In genomic region chr17:43601280-43602050, GRCh38 we compare ENCODE assay signal across 15 cellular contexts. TPM values are rescaled to one million over a fixed set of nuclear protein-coding genes. Genes with fewer than 3 reads are reported as not detected.
DNase-seq lines count a peak whose midpoint lies in the region; ATAC-seq and TF ChIP-seq lines count a peak whose summit lies in the region.
"Had no signal": no experiment of that assay in that cellular context is flagged by ENCODE, and none has a peak within 500 bp of the region (broad histone marks: within the 10 kb centered on the region; RNA-seq: fewer than 3 reads in every experiment).

No MANE protein-coding gene starts in this region.

- TF ChIP-seq EP300 in gastroesophageal sphincter (IDR thresholded peaks at IDR 0.05): no peak

- no peak for DNase-seq in Caco-2
- peak; percentile 80 to 81 for DNase-seq in SJCRH30
- DNase-seq in prostate gland (ENCODE audit: low spot score): peak; percentile 25
- DNase-seq in activated T-helper 1 cell treated with anti-CD3 and anti-CD28 coated beads, Interleukin-12 subunit alpha, Interleukin-12 subunit beta, Interleukin-2, Interleukin-4 antibody, amounts not matched to agents 30 ng/mL and 10 ng/mL and 1 ng/mL, durations not matched to agents 14 hours and 24 hours and 36 hours (ENCODE audit: low spot score): no peak
- no peak for DNase-seq in CD4-positive, alpha-beta memory T cell
- no peak for DNase-seq in stimulated activated CD4-positive, alpha-beta T cell treated with anti-CD3 and anti-CD28 coated beads, Interleukin-2, amount 100 ng/mL, for 24 hours
- DNase-seq: NCI-H1436 treated with DMSO at 0.1 percent for 48 hours; NCI-H748 treated with DMSO at 0.1 percent for 48 hours; stimulated activated CD4-positive, alpha-beta T cell treated with anti-CD3 and anti-CD28 coated beads, Interleukin-4, amount 100 ng/mL, for 4 hours; stimulated activated naive CD4-positive, alpha-beta T cell treated with Interleukin-2 at 50 U/mL for 16 hours had no signal

- no peak overlapping the region for H3K27ac ChIP-seq in SJCRH30
- H3K27ac ChIP-seq in gastroesophageal sphincter: peak overlapping the region in 3 of 4 donors; percentile 36 to 45 (median 43)
- no peak overlapping the region for H3K27ac ChIP-seq in prostate gland
- H3K27ac ChIP-seq in CD4-positive, alpha-beta memory T cell (ENCODE audit: low read depth, low read length): no peak overlapping the region
- H3K27ac ChIP-seq: epithelial cell of prostate had no signal

- H3K36me3 ChIP-seq in Caco-2 (ENCODE audit: control insufficient read depth, insufficient read depth, low read length) (no peaks in the 10 kb centered on the region), SJCRH30 (no peaks in the 10 kb centered on the region), gastroesophageal sphincter (no peaks in the 10 kb centered on the region), prostate gland (no peaks in the 10 kb centered on the region)
- H3K36me3 ChIP-seq in CD4-positive, alpha-beta memory T cell (ENCODE audit: insufficient read depth, low read length): no peaks in the 10 kb centered on the region

- BruUV-seq in Caco-2 (replicated peaks; lab: Mats Ljungman, UMichigan): no TSS peak

- H3K4me1 ChIP-seq in Caco-2: peaks cover 33% of the 10 kb centered on the region
- peaks cover 39% of the 10 kb centered on the region for H3K4me1 ChIP-seq in SJCRH30
- peaks cover 0 to 22% (median 9%) of the 10 kb centered on the region in 3 donors for H3K4me1 ChIP-seq in gastroesophageal sphincter
- no peaks in the 10 kb centered on the region for H3K4me1 ChIP-seq in prostate gland (replicated peaks)
- no peaks in the 10 kb centered on the region for H3K4me1 ChIP-seq in CD4-positive, alpha-beta memory T cell (ENCODE audit: insufficient read depth, low read length)

- CTCF ChIA-PET in Caco-2 (lab: Charles Lee): interaction anchor here (0.6 to 1.0 kb wide), 2 partner anchors 10 to 19 kb away, joined by 3 to 4 read pairs; no protein-coding TSS in a partner anchor
- CTCF ChIA-PET in CD4-positive, alpha-beta memory T cell (lab: Charles Lee; ENCODE audit: partially characterized antibody): interaction anchor here (0.5 to 0.8 kb wide), 2 partner anchors 25 to 52 kb away, joined by 3 to 4 read pairs; no protein-coding TSS in a partner anchor

- no peaks in the 10 kb centered on the region for H3K9me3 Mint-ChIP-seq in Caco-2 (ENCODE audit: unreplicated experiment)
- no peaks in the 10 kb centered on the region for H3K9me3 Mint-ChIP-seq in activated T-helper 1 cell treated with anti-CD3 and anti-CD28 coated beads, Interleukin-12 subunit alpha, Interleukin-12 subunit beta, Interleukin-2, Interleukin-4 antibody, amounts not matched to agents 30 ng/mL and 10 ng/mL and 1 ng/mL, durations not matched to agents 14 hours and 24 hours and 36 hours
- H3K9me3 Mint-ChIP-seq in CD4-positive, alpha-beta memory T cell: no peaks in the 10 kb centered on the region
- H3K9me3 Mint-ChIP-seq: central memory CD8-positive, alpha-beta T cell had no signal

- TF ChIP-seq POLR2A in gastroesophageal sphincter (IDR thresholded peaks at IDR 0.05) (no peak), prostate gland (IDR thresholded peaks at IDR 0.05) (no peak)

- ATAC-seq in gastroesophageal sphincter: peak; percentile 68
- no peak for ATAC-seq in GM21360 (IDR thresholded peaks at IDR 0.05; ENCODE audit: unreplicated experiment)

- TF ChIP-seq CTCF in Caco-2 (IDR thresholded peaks at IDR 0.05; ENCODE audit: insufficient read depth in 1 of 2, low read depth in 1 of 2, low read length in 1 of 2, severe bottlenecking in 1 of 2, unreplicated experiment in 1 of 2): no peak
- TF ChIP-seq CTCF in gastroesophageal sphincter (IDR thresholded peaks at IDR 0.05): no peak
- no peak for TF ChIP-seq CTCF in prostate gland (IDR thresholded peaks at IDR 0.05)

- POLR2A ChIA-PET in Caco-2 (lab: Charles Lee): interaction anchor here (0.6 kb wide), 1 partner anchor 18 kb away, joined by 14 read pairs; no protein-coding TSS in a partner anchor
- POLR2A ChIA-PET in CD4-positive, alpha-beta memory T cell (lab: Charles Lee; ENCODE audit: partially characterized antibody): no interaction called here

- no peaks in the 10 kb centered on the region for H3K36me3 Mint-ChIP-seq in Caco-2 (ENCODE audit: insufficient read depth, unreplicated experiment)
- no peaks in the 10 kb centered on the region for H3K36me3 Mint-ChIP-seq in activated T-helper 1 cell treated with anti-CD3 and anti-CD28 coated beads, Interleukin-12 subunit alpha, Interleukin-12 subunit beta, Interleukin-2, Interleukin-4 antibody, amounts not matched to agents 30 ng/mL and 10 ng/mL and 1 ng/mL, durations not matched to agents 14 hours and 24 hours and 36 hours (ENCODE audit: low read depth)
- H3K36me3 Mint-ChIP-seq in CD4-positive, alpha-beta memory T cell: no peaks in the 10 kb centered on the region
- H3K36me3 Mint-ChIP-seq: CD14-positive monocyte had no signal

- WGBS in gastroesophageal sphincter (ENCODE audit: low coverage in 1 of 2), 2 donors: 15 to 24% methylated on average over 6 to 9 of the region's 10 CpGs
- WGBS in prostate gland: 21% methylated on average over 10 of the region's 10 CpGs

- H3K27me3 ChIP-seq in Caco-2 (replicated peaks; ENCODE audit: control insufficient read depth, insufficient read depth, low read length): no peaks in the 10 kb centered on the region
- no peaks in the 10 kb centered on the region for H3K27me3 ChIP-seq in SJCRH30
- no peaks in the 10 kb centered on the region for H3K27me3 ChIP-seq in gastroesophageal sphincter
- H3K27me3 ChIP-seq in prostate gland (replicated peaks; ENCODE audit: insufficient read depth): no peaks in the 10 kb centered on the region
- no peaks in the 10 kb centered on the region for H3K27me3 ChIP-seq in CD4-positive, alpha-beta memory T cell (ENCODE audit: insufficient read depth, low read length)

- no peaks in the 10 kb centered on the region for H3K27me3 Mint-ChIP-seq in Caco-2 (ENCODE audit: insufficient read depth, unreplicated experiment)
- H3K27me3 Mint-ChIP-seq in activated T-helper 1 cell treated with anti-CD3 and anti-CD28 coated beads, Interleukin-12 subunit alpha, Interleukin-12 subunit beta, Interleukin-2, Interleukin-4 antibody, amounts not matched to agents 30 ng/mL and 10 ng/mL and 1 ng/mL, durations not matched to agents 14 hours and 24 hours and 36 hours (ENCODE audit: insufficient read depth): peaks cover 6% of the 10 kb centered on the region
- H3K27me3 Mint-ChIP-seq in CD4-positive, alpha-beta memory T cell: no peaks in the 10 kb centered on the region

- H3K9me3 ChIP-seq in Caco-2 (no peaks in the 10 kb centered on the region), SJCRH30 (replicated peaks) (no peaks in the 10 kb centered on the region; the same call in 1 of the 2 replicates), gastroesophageal sphincter (no peaks in the 10 kb centered on the region), prostate gland (no peaks in the 10 kb centered on the region)
- no peaks in the 10 kb centered on the region for H3K9me3 ChIP-seq in CD4-positive, alpha-beta memory T cell (ENCODE audit: control insufficient read depth in 1 of 2, low read length in 2 of 2)

- H3K4me3 Mint-ChIP-seq in Caco-2 (ENCODE audit: unreplicated experiment): no peak overlapping the region
- no peak overlapping the region for H3K4me3 Mint-ChIP-seq in activated T-helper 1 cell treated with anti-CD3 and anti-CD28 coated beads, Interleukin-12 subunit alpha, Interleukin-12 subunit beta, Interleukin-2, Interleukin-4 antibody, amounts not matched to agents 30 ng/mL and 10 ng/mL and 1 ng/mL, durations not matched to agents 14 hours and 24 hours and 36 hours
- H3K4me3 Mint-ChIP-seq in CD4-positive, alpha-beta memory T cell: no peak overlapping the region
- H3K4me3 Mint-ChIP-seq: CD14-positive monocyte; central memory CD8-positive, alpha-beta T cell had no signal

- H3K27ac Mint-ChIP-seq in Caco-2 (ENCODE audit: unreplicated experiment): peak overlapping the region; percentile 22
- no peak overlapping the region for H3K27ac Mint-ChIP-seq in activated T-helper 1 cell treated with anti-CD3 and anti-CD28 coated beads, Interleukin-12 subunit alpha, Interleukin-12 subunit beta, Interleukin-2, Interleukin-4 antibody, amounts not matched to agents 30 ng/mL and 10 ng/mL and 1 ng/mL, durations not matched to agents 14 hours and 24 hours and 36 hours
- H3K27ac Mint-ChIP-seq in CD4-positive, alpha-beta memory T cell: no peak overlapping the region

- H3K4me3 ChIP-seq in Caco-2 (ENCODE audit: low read depth, low read length) (no peak overlapping the region), SJCRH30 (no peak overlapping the region), gastroesophageal sphincter (no peak overlapping the region), prostate gland (no peak overlapping the region)
- H3K4me3 ChIP-seq in CD4-positive, alpha-beta memory T cell (ENCODE audit: low read length in 2 of 2): no peak overlapping the region

- peaks cover 44% of the 10 kb centered on the region for H3K4me1 Mint-ChIP-seq in Caco-2 (ENCODE audit: low read depth, unreplicated experiment)
- H3K4me1 Mint-ChIP-seq in activated T-helper 1 cell treated with anti-CD3 and anti-CD28 coated beads, Interleukin-12 subunit alpha, Interleukin-12 subunit beta, Interleukin-2, Interleukin-4 antibody, amounts not matched to agents 30 ng/mL and 10 ng/mL and 1 ng/mL, durations not matched to agents 14 hours and 24 hours and 36 hours (ENCODE audit: low read depth): no peaks in the 10 kb centered on the region
- no peaks in the 10 kb centered on the region for H3K4me1 Mint-ChIP-seq in CD4-positive, alpha-beta memory T cell
- H3K4me1 Mint-ChIP-seq: central memory CD8-positive, alpha-beta T cell had no signal

- intact Hi-C loops in Caco-2 (cut with micrococcal nuclease; ENCODE audit: unreplicated experiment) (no loop called here), prostate gland (cut with DNase I) (no loop called here)
- intact Hi-C loops in activated T-helper 1 cell treated with anti-CD3 and anti-CD28 coated beads, Interleukin-12 subunit alpha, Interleukin-12 subunit beta, Interleukin-2, Interleukin-4 antibody, amounts not matched to agents 30 ng/mL and 10 ng/mL and 1 ng/mL, durations not matched to agents 14 hours and 24 hours and 36 hours (cut with micrococcal nuclease): no loop called here
- intact Hi-C loops in CD4-positive, alpha-beta memory T cell (cut with micrococcal nuclease): no loop called here

RNA-seq across cellular contexts. Expression of gene ETV4, which starts 55.3 kb away (rescaled TPM):
- total RNA-seq in Caco-2 (2022): 37.8 and 48.5 TPM in 2 replicates
- total RNA-seq in SJCRH30 (2014; rRNA removed; shearing (Covaris generic)): 70.0 and 70.4 TPM in 2 replicates
- total RNA-seq in gastroesophageal sphincter: 1 to 10 TPM in 1 of 4 donors, under 1 TPM in 2, not detected in 1; 0.67 to 2.6 (median 0.96) TPM
- total RNA-seq in prostate gland: 1 to 10 TPM; 2.9 to 4.0 TPM
- total RNA-seq in activated T-helper 1 cell treated with anti-CD3 and anti-CD28 coated beads, Interleukin-12 subunit alpha, Interleukin-12 subunit beta, Interleukin-2, Interleukin-4 antibody, amounts not matched to agents 30 ng/mL and 10 ng/mL and 1 ng/mL, durations not matched to agents 14 hours and 24 hours and 36 hours: 6.9 and 8.1 TPM in 2 replicates
- not detected for total RNA-seq in CD4-positive, alpha-beta memory T cell
- polyA plus RNA-seq in CD4-positive, alpha-beta memory T cell: not detected
- polyA plus RNA-seq: CD14-positive monocyte had no signal

Comparison
In these comparisons a context has a peak if more than half of its experiments do, and no peak if none do; other contexts are left out.
1. DNase-seq: peak in SJCRH30 (2 of 2) and prostate gland (single experiment); none in Caco-2 (0 of 2), activated T-helper 1 cell treated with anti-CD3 and anti-CD28 coated beads, Interleukin-12 subunit alpha, Interleukin-12 subunit beta, Interleukin-2, Interleukin-4 antibody, amounts not matched to agents 30 ng/mL and 10 ng/mL and 1 ng/mL, durations not matched to agents 14 hours and 24 hours and 36 hours (single experiment), CD4-positive, alpha-beta memory T cell (0 of 5) and stimulated activated CD4-positive, alpha-beta T cell treated with anti-CD3 and anti-CD28 coated beads, Interleukin-2, amount 100 ng/mL, for 24 hours (0 of 2).
2. H3K27ac ChIP-seq: peak in gastroesophageal sphincter (3 of 4); none in SJCRH30 (single experiment), prostate gland (0 of 2) and CD4-positive, alpha-beta memory T cell (single experiment).